8 cellular contexts compared by ENCODE assay signal in the genomic region with DNA sequence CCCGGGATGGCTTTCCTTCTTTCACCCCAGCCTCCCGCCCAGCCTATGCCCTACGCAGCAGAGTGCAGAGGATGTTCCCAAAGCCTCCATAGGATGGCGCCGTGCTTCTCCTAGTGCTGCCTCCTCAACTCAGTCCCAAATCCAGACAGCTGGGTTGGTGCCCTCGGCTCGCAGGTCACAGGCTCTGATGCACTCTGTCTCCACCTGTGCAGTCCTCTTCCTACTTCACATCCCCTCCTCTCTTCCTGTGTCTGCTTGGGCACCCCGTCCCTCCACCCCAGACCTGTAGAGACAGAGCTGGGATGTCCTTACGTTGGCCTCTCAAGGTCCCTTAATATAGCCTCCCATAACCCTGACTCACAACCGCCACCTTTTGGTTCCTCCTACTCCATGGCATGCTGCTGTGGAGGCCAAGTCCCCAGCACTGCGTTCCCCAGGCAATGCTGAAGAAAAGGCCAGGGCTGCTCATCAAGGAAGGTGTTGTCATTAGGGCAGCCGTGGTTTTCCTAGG.
DNase-seq lines count a peak whose midpoint lies in the region; ATAC-seq and TF ChIP-seq lines count a peak whose summit lies in the region.

No MANE protein-coding gene starts in this region.

- intact Hi-C loops in CD4-positive, alpha-beta memory T cell (cut with micrococcal nuclease) = loop anchor here (1.0 to 5.0 kb wide), 3 partner anchors 177 to 316 kb away; no protein-coding TSS in a partner anchor
- intact Hi-C loops in spleen (cut with DNase I; ENCODE audit: low total_unique reads) = loop anchor here (2.0 kb wide), 1 partner anchor 316 kb away; no protein-coding TSS in a partner anchor
- intact Hi-C loops in aorta (cut with DNase I) = no loop called here

- H3K27me3 ChIP-seq in CD4-positive, alpha-beta memory T cell (ENCODE audit: insufficient read depth, low read length) = no peaks in the 10 kb centered on the region
- H3K27me3 ChIP-seq in gastroesophageal sphincter (no peaks in the 10 kb centered on the region), spleen (replicated peaks in 1 of 7) (no peaks in the 10 kb centered on the region), aorta (ENCODE audit: control insufficient read depth in 1 of 2, insufficient read depth in 2 of 2, low read length in 1 of 2) (no peaks in the 10 kb centered on the region)

- H3K27ac Mint-ChIP-seq in CD4-positive, alpha-beta memory T cell = no peak overlapping the region
- H3K27ac Mint-ChIP-seq in T-helper 17 cell = peak overlapping the region; percentile 37

- no peaks in the 10 kb centered on the region for H3K9me3 ChIP-seq in CD4-positive, alpha-beta memory T cell (ENCODE audit: control insufficient read depth in 1 of 2, low read length in 2 of 2)
- H3K9me3 ChIP-seq in T-helper 17 cell (ENCODE audit: control insufficient read depth, low read length, poor library complexity, severe bottlenecking) (no peaks in the 10 kb centered on the region), gastroesophageal sphincter (no peaks in the 10 kb centered on the region), spleen (no peaks in the 10 kb centered on the region), aorta (ENCODE audit: control insufficient read depth, low read length) (no peaks in the 10 kb centered on the region)

- H3K4me1 Mint-ChIP-seq in CD4-positive, alpha-beta memory T cell = peaks cover 4 to 13% (median 7%) of the 10 kb centered on the region in 4 donors
- peaks cover 11% of the 10 kb centered on the region for H3K4me1 Mint-ChIP-seq in T-helper 17 cell

- ATAC-seq in HG02571 (IDR thresholded peaks at IDR 0.05; ENCODE audit: unreplicated experiment) (peak; percentile 58), T-helper 17 cell (peak; percentile 86), gastroesophageal sphincter (peak; percentile 39), GM18870 (IDR thresholded peaks at IDR 0.05; ENCODE audit: unreplicated experiment) (no peak), aorta (ENCODE audit: low FRiP score) (no peak), GM21423 (IDR thresholded peaks at IDR 0.05; ENCODE audit: unreplicated experiment) (no peak)

- H3K4me3 ChIP-seq in CD4-positive, alpha-beta memory T cell (ENCODE audit: low read length in 2 of 2) = no peak overlapping the region
- H3K4me3 ChIP-seq in gastroesophageal sphincter = no peak overlapping the region
- no peak overlapping the region for H3K4me3 ChIP-seq in spleen
- H3K4me3 ChIP-seq in aorta (ENCODE audit: low read length in 2 of 2) = no peak overlapping the region

- H3K36me3 ChIP-seq in CD4-positive, alpha-beta memory T cell (ENCODE audit: insufficient read depth, low read length) = no peaks in the 10 kb centered on the region
- no peaks in the 10 kb centered on the region for H3K36me3 ChIP-seq in gastroesophageal sphincter
- H3K36me3 ChIP-seq in spleen = no peaks in the 10 kb centered on the region
- H3K36me3 ChIP-seq in aorta (ENCODE audit: control insufficient read depth in 1 of 2, insufficient read depth in 2 of 2, low read length in 1 of 2) = no peaks in the 10 kb centered on the region

- peaks cover 0 to 1% (median 0%) of the 10 kb centered on the region in 8 donors for H3K9me3 Mint-ChIP-seq in CD4-positive, alpha-beta memory T cell

- no peak for TF ChIP-seq POLR2A in gastroesophageal sphincter (IDR thresholded peaks at IDR 0.05)
- no peak for TF ChIP-seq POLR2A in spleen (IDR thresholded peaks at IDR 0.05)

- 62 to 70% methylated on average over 2 to 10 of the region's 12 CpGs for WGBS in gastroesophageal sphincter (ENCODE audit: low coverage in 1 of 2), 2 donors
- 34 to 54% (median 44%) methylated on average over 12 of the region's 12 CpGs for WGBS in spleen, 5 donors
- 68 to 70% methylated on average over 12 of the region's 12 CpGs for WGBS in aorta, 2 donors

- CTCF ChIA-PET in CD4-positive, alpha-beta memory T cell (lab: Charles Lee; ENCODE audit: partially characterized antibody) = interaction anchor here (9.5 kb wide), 1 partner anchor 317 kb away, joined by 107 read pairs; the partner anchor contains the start of gene GADD45G

- H3K27ac ChIP-seq in CD4-positive, alpha-beta memory T cell (ENCODE audit: low read depth, low read length) = no peak overlapping the region
- H3K27ac ChIP-seq in gastroesophageal sphincter (no peak overlapping the region), spleen (no peak overlapping the region), aorta (ENCODE audit: low read depth in 1 of 2, low read length in 2 of 2) (no peak overlapping the region)

- H3K36me3 Mint-ChIP-seq in CD4-positive, alpha-beta memory T cell = no peaks in the 10 kb centered on the region
- peaks cover 10% of the 10 kb centered on the region for H3K36me3 Mint-ChIP-seq in T-helper 17 cell (ENCODE audit: low read depth)

- H3K27me3 Mint-ChIP-seq in CD4-positive, alpha-beta memory T cell = peaks cover 2 to 8% of the 10 kb centered on the region in 2 donors
- peaks cover 40% of the 10 kb centered on the region for H3K27me3 Mint-ChIP-seq in T-helper 17 cell

- POLR2A ChIA-PET in CD4-positive, alpha-beta memory T cell (lab: Charles Lee; ENCODE audit: partially characterized antibody) = no interaction called here

- TF ChIP-seq CTCF in gastroesophageal sphincter (IDR thresholded peaks at IDR 0.05) = no peak
- peak in 7 of 11 experiments; percentile 8 to 51 (median 36) for TF ChIP-seq CTCF in spleen (IDR thresholded peaks at IDR 0.05 in 8 of 11, conservative IDR thresholded peaks at IDR 0.05 in 3 of 11)

- no peak for TF ChIP-seq EP300 in gastroesophageal sphincter (IDR thresholded peaks at IDR 0.05)

- H3K4me1 ChIP-seq in CD4-positive, alpha-beta memory T cell (ENCODE audit: insufficient read depth, low read length) = no peaks in the 10 kb centered on the region
- H3K4me1 ChIP-seq in gastroesophageal sphincter = no peaks in the 10 kb centered on the region
- peaks cover 0 to 6% (median 4%) of the 10 kb centered on the region in 6 donors for H3K4me1 ChIP-seq in spleen
- no peaks in the 10 kb centered on the region for H3K4me1 ChIP-seq in aorta (ENCODE audit: control insufficient read depth in 1 of 2, insufficient read depth in 2 of 2, low read length in 2 of 2)

- DNase-seq in CD4-positive, alpha-beta memory T cell = peak in 4 of 5 donors; percentile 8 to 32 (median 22)
- DNase-seq in T-helper 17 cell = no peak
- DNase-seq in spleen = no peak
- no peak for DNase-seq in aorta

- H3K4me3 Mint-ChIP-seq in CD4-positive, alpha-beta memory T cell = no peak overlapping the region
- no peak overlapping the region for H3K4me3 Mint-ChIP-seq in T-helper 17 cell

Comparison
In these comparisons a context has a peak if more than half of its experiments do, and no peak if none do; other contexts are left out.
1. DNase-seq: peak in CD4-positive, alpha-beta memory T cell (4 of 5); none in T-helper 17 cell (0 of 3), spleen (single experiment) and aorta (0 of 2).
2. ATAC-seq: peak in HG02571 (single experiment), T-helper 17 cell (single experiment) and gastroesophageal sphincter (single experiment); none in GM18870 (single experiment), aorta (single experiment) and GM21423 (single experiment).
3. CTCF ChIP-seq: peak in spleen (7 of 11); none in gastroesophageal sphincter (0 of 4).
4. intact Hi-C loops: an anchor here in CD4-positive, alpha-beta memory T cell (1.0 to 5.0 kb wide) and spleen (2.0 kb wide); none called in aorta.